In the genomic region with DNA sequence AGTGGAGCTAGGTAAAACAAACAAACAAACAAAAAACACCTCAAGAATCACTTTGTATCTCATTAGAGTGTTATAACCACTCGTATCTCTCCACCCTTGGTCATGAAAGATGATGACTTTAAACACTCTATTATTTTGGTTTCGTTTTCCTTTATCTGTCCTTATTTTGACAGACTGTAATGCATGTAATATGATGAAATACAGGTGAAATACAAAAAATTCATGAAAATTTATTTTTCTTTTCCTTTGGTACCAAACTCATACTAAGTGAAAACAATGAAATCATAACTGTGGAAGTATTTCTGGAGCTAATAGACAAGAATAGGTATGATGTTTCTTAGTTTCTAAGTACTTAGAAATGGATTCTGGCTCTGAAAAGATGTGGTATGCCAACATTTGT, we compare ENCODE assay signal across 1 cellular context.
TF ChIP-seq lines count a peak whose summit lies in the region.

No MANE protein-coding gene starts in this region.

TF ChIP-seq in K562, 482 proteins besides CTCF, POLR2A, EP300 and RAD21:
- TF ChIP-seq ZBTB17 (CRISPR knock-in tag; IDR thresholded peaks at IDR 0.05) (no peak), NFIX (CRISPR knock-in tag; IDR thresholded peaks at IDR 0.05; ENCODE audit: low read depth) (no peak), SMARCA5 (IDR thresholded peaks at IDR 0.05) (no peak), DDX20 (tag; IDR thresholded peaks at IDR 0.05; ENCODE audit: low read depth) (no peak), TRIM24 (IDR thresholded peaks at IDR 0.05) (peak; percentile 32 to 48; a peak in 2 of 4 replicates), PTBP1 (IDR thresholded peaks at IDR 0.05; ENCODE audit: low read depth, low read length) (no peak), KAT7 (CRISPR knock-in tag; IDR thresholded peaks at IDR 0.05; ENCODE audit: borderline replicate concordance) (no peak), CEBPG (CRISPR knock-in tag; IDR thresholded peaks at IDR 0.05) (no peak), CEBPG (tag; conservative IDR thresholded peaks at IDR 0.05 in 1 of 2, IDR thresholded peaks at IDR 0.05 in 1 of 2) (peak; percentile 72 to 85), ZKSCAN1 (IDR thresholded peaks at IDR 0.05; ENCODE audit: low read depth, low read length) (no peak), PCBP2 (IDR thresholded peaks at IDR 0.05; ENCODE audit: low read depth, low read length, poor library complexity, severe bottlenecking) (no peak), ZNF707 (CRISPR knock-in tag; conservative IDR thresholded peaks at IDR 0.05) (no peak), MEIS2 (IDR thresholded peaks at IDR 0.05; ENCODE audit: partially characterized antibody) (peak; percentile 57), LARP7 (IDR thresholded peaks at IDR 0.05) (no peak), HOXB6 (CRISPR knock-in tag; IDR thresholded peaks at IDR 0.05; ENCODE audit: borderline replicate concordance) (no peak)
- TF ChIP-seq, protein P1, sequence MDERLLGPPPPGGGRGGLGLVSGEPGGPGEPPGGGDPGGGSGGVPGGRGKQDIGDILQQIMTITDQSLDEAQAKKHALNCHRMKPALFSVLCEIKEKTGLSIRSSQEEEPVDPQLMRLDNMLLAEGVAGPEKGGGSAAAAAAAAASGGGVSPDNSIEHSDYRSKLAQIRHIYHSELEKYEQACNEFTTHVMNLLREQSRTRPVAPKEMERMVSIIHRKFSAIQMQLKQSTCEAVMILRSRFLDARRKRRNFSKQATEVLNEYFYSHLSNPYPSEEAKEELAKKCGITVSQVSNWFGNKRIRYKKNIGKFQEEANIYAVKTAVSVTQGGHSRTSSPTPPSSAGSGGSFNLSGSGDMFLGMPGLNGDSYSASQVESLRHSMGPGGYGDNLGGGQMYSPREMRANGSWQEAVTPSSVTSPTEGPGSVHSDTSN (CRISPR knock-in tag; IDR thresholded peaks at IDR 0.05; ENCODE audit: low read depth): no peak
- TF ChIP-seq, protein P1 (tag; conservative IDR thresholded peaks at IDR 0.05; ENCODE audit: low read depth): 0 out of 2 replicates have a peak, but pooled peaks have one; percentile 12
- TF ChIP-seq, protein P2, sequence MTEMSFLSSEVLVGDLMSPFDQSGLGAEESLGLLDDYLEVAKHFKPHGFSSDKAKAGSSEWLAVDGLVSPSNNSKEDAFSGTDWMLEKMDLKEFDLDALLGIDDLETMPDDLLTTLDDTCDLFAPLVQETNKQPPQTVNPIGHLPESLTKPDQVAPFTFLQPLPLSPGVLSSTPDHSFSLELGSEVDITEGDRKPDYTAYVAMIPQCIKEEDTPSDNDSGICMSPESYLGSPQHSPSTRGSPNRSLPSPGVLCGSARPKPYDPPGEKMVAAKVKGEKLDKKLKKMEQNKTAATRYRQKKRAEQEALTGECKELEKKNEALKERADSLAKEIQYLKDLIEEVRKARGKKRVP (CRISPR knock-in tag; IDR thresholded peaks at IDR 0.05): peak; percentile 64; the same call in 1 of the 2 replicates
- TF ChIP-seq, protein P3, sequence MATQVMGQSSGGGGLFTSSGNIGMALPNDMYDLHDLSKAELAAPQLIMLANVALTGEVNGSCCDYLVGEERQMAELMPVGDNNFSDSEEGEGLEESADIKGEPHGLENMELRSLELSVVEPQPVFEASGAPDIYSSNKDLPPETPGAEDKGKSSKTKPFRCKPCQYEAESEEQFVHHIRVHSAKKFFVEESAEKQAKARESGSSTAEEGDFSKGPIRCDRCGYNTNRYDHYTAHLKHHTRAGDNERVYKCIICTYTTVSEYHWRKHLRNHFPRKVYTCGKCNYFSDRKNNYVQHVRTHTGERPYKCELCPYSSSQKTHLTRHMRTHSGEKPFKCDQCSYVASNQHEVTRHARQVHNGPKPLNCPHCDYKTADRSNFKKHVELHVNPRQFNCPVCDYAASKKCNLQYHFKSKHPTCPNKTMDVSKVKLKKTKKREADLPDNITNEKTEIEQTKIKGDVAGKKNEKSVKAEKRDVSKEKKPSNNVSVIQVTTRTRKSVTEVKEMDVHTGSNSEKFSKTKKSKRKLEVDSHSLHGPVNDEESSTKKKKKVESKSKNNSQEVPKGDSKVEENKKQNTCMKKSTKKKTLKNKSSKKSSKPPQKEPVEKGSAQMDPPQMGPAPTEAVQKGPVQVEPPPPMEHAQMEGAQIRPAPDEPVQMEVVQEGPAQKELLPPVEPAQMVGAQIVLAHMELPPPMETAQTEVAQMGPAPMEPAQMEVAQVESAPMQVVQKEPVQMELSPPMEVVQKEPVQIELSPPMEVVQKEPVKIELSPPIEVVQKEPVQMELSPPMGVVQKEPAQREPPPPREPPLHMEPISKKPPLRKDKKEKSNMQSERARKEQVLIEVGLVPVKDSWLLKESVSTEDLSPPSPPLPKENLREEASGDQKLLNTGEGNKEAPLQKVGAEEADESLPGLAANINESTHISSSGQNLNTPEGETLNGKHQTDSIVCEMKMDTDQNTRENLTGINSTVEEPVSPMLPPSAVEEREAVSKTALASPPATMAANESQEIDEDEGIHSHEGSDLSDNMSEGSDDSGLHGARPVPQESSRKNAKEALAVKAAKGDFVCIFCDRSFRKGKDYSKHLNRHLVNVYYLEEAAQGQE (CRISPR knock-in tag; IDR thresholded peaks at IDR 0.05; ENCODE audit: low read depth): no peak
- TF ChIP-seq, protein P4, sequence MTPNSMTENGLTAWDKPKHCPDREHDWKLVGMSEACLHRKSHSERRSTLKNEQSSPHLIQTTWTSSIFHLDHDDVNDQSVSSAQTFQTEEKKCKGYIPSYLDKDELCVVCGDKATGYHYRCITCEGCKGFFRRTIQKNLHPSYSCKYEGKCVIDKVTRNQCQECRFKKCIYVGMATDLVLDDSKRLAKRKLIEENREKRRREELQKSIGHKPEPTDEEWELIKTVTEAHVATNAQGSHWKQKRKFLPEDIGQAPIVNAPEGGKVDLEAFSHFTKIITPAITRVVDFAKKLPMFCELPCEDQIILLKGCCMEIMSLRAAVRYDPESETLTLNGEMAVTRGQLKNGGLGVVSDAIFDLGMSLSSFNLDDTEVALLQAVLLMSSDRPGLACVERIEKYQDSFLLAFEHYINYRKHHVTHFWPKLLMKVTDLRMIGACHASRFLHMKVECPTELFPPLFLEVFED (CRISPR knock-in tag; conservative IDR thresholded peaks at IDR 0.05): no peak
- TF ChIP-seq, protein P5, sequence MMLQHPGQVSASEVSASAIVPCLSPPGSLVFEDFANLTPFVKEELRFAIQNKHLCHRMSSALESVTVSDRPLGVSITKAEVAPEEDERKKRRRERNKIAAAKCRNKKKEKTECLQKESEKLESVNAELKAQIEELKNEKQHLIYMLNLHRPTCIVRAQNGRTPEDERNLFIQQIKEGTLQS (IDR thresholded peaks at IDR 0.05): peak; percentile 60; the same call in 1 of the 2 replicates
- TF ChIP-seq, protein P5 (CRISPR knock-in tag; conservative IDR thresholded peaks at IDR 0.05): no peak
